In genomic region chr10:26779176-26779860, GRCh38 we compare ENCODE assay signal across 20 cellular contexts.
DNase-seq lines count a peak whose midpoint lies in the region; ATAC-seq, FAIRE-seq and TF ChIP-seq lines count a peak whose summit lies in the region.
"Had no signal": no experiment of that assay in that cellular context is flagged by ENCODE, and none has a peak within 500 bp of the region (broad histone marks: within the 10 kb centered on the region; RNA-seq: fewer than 3 reads in every experiment).

No MANE protein-coding gene starts in this region.

- DNase-seq in CD8-positive, alpha-beta memory T cell = no peak
- DNase-seq in KBM-7 (peak; percentile 41), K562 (ENCODE audit: extremely low read depth in 1 of 4, low spot score in 3 of 4) (peak in 1 of 4 experiments; percentile 18), NCI-H2171 treated with DMSO at 0.1 percent for 48 hours (lab: John Stamatoyannopoulos, UW) (no peak), HAP-1 (ENCODE audit: low spot score in 2 of 2) (no peak), T-helper 17 cell (no peak), NAMALWA (ENCODE audit: low spot score) (no peak)
- DNase-seq: activated naive CD4-positive, alpha-beta T cell treated with anti-CD3 and anti-CD28 coated beads, Interleukin-2, amount 50 U/mL, for 16 hours; DMS79; effector CD4-positive, alpha-beta T cell; left ventricle myocardium inferior; naive thymus-derived CD4-positive, alpha-beta T cell; NCI-H2081; NCI-H526 treated with DMSO at 0.1 percent for 48 hours had no signal

- H3K4me1 Mint-ChIP-seq in CD8-positive, alpha-beta memory T cell = peaks cover 87 to 97% (median 96%) of the 10 kb centered on the region in 3 donors
- H3K4me1 Mint-ChIP-seq in T-helper 17 cell = peaks cover 57% of the 10 kb centered on the region

- peak overlapping the region in 1 of 7 donors; percentile 18 for H3K4me3 Mint-ChIP-seq in CD8-positive, alpha-beta memory T cell
- no peak overlapping the region for H3K4me3 Mint-ChIP-seq in T-helper 17 cell

- H3K9me3 Mint-ChIP-seq in CD8-positive, alpha-beta memory T cell = no peaks in the 10 kb centered on the region
- H3K9me3 Mint-ChIP-seq: naive thymus-derived CD4-positive, alpha-beta T cell had no signal

- no peaks in the 10 kb centered on the region for H3K9me1 ChIP-seq in K562 (ENCODE audit: control insufficient read depth, insufficient read depth, low read length)

- no peak overlapping the region for H3K27ac ChIP-seq in CD8-positive, alpha-beta memory T cell (ENCODE audit: low read depth, low read length)
- H3K27ac ChIP-seq in K562 (ENCODE audit: extremely low read depth, low read depth, low read length) = no peak overlapping the region
- peak overlapping the region; percentile 52 for H3K27ac ChIP-seq in mesodermal cell (ENCODE audit: low read depth, low read length, severe bottlenecking)
- H3K27ac ChIP-seq: breast epithelium, left ventricle myocardium inferior, suprapubic skin, VCaP had no signal

- no peak overlapping the region for H2AFZ ChIP-seq in K562 (ENCODE audit: low read depth, low read length)

- H3K79me2 ChIP-seq in K562 (ENCODE audit: control insufficient read depth, insufficient read depth, low read length) = peaks cover 40% of the 10 kb centered on the region

- no TSS peak for BruUV-seq in K562 (replicated peaks; lab: Mats Ljungman, UMichigan)

- no peak for TF ChIP-seq CTCF in K562 (IDR thresholded peaks at IDR 0.05 in 2 of 3, conservative IDR thresholded peaks at IDR 0.05 in 1 of 3; ENCODE audit: insufficient read depth in 2 of 3, low read depth in 1 of 3, low read length in 3 of 3)

- TF ChIP-seq POLR2A in K562 (conservative IDR thresholded peaks at IDR 0.05) = no peak

- no peaks in the 10 kb centered on the region for H3K9me3 ChIP-seq in CD8-positive, alpha-beta memory T cell (ENCODE audit: low read length)
- H3K9me3 ChIP-seq in K562 (replicated peaks; ENCODE audit: control insufficient read depth, insufficient read depth, low read depth, low read length) (no peaks in the 10 kb centered on the region), mesodermal cell (ENCODE audit: control insufficient read depth, low read length) (no peaks in the 10 kb centered on the region), HAP-1 (no peaks in the 10 kb centered on the region), T-helper 17 cell (ENCODE audit: control insufficient read depth, low read length, poor library complexity, severe bottlenecking) (no peaks in the 10 kb centered on the region)
- H3K9me3 ChIP-seq: breast epithelium, left ventricle myocardium inferior, suprapubic skin had no signal

- ATAC-seq in K562 (peak; percentile 53; the same call in 2 of the 3 replicates), T-helper 17 cell (no peak)
- ATAC-seq: naive thymus-derived CD4-positive, alpha-beta T cell; Panc1; SK-N-SH treated with all-trans-retinoic acid at 6 μM for 48 hours had no signal

- WGBS in K562 (ENCODE audit: insufficient coverage, low coverage, missing lambda C conversion rate) = 19% methylated on average over 4 of the region's 4 CpGs
- 84 to 100% methylated on average over 1 to 4 of the region's 4 CpGs for WGBS in mesodermal cell (ENCODE audit: insufficient coverage in 2 of 2), 2 experiments

- no peaks in the 10 kb centered on the region for H3K36me3 ChIP-seq in CD8-positive, alpha-beta memory T cell (ENCODE audit: insufficient read depth, low read length)
- no peaks in the 10 kb centered on the region for H3K36me3 ChIP-seq in K562 (ENCODE audit: control insufficient read depth, insufficient read depth, low read length)
- H3K36me3 ChIP-seq in mesodermal cell (ENCODE audit: control insufficient read depth, insufficient read depth, low read length) = no peaks in the 10 kb centered on the region
- H3K36me3 ChIP-seq in HAP-1 (replicated peaks) = no peaks in the 10 kb centered on the region
- H3K36me3 ChIP-seq: breast epithelium, left ventricle myocardium inferior, suprapubic skin had no signal

- no peak overlapping the region for H3K9ac ChIP-seq in K562 (ENCODE audit: insufficient read depth in 1 of 2, low read depth in 2 of 2, low read length in 2 of 2)

- no peak for TF ChIP-seq EP300 in K562 (IDR thresholded peaks at IDR 0.05; ENCODE audit: low read length)

- CTCF ChIA-PET in CD8-positive, alpha-beta memory T cell (lab: Charles Lee) = interaction anchor here (0.7 kb wide), 1 partner anchor 8 kb away, joined by 3 read pairs; no protein-coding TSS in a partner anchor
- CTCF ChIA-PET in K562 (lab: Yijun Ruan, JAX; ENCODE audit: low intra/inter-chr PET ratio) = no interaction called here

- in situ Hi-C loops in KBM-7 (cut with MboI; ENCODE audit: low pct_unique_long_range_greater_than_20kb, low sequenced_read_pairs) = no loop called here
- in situ Hi-C loops in K562 (cut with MboI) = no loop called here
- in situ Hi-C loops in HAP-1 (cut with MboI; ENCODE audit: low sequenced_read_pairs) = no loop called here

- no peak overlapping the region for H3K4me3 ChIP-seq in CD8-positive, alpha-beta memory T cell (ENCODE audit: low read length)
- no peak overlapping the region for H3K4me3 ChIP-seq in K562
- no peak overlapping the region for H3K4me3 ChIP-seq in mesodermal cell (ENCODE audit: extremely low read depth, insufficient read depth, low read length, poor library complexity, severe bottlenecking)
- H3K4me3 ChIP-seq in HAP-1 = no peak overlapping the region
- H3K4me3 ChIP-seq: breast epithelium, left ventricle myocardium inferior, suprapubic skin had no signal

- peaks cover 40% of the 10 kb centered on the region for H3K4me1 ChIP-seq in CD8-positive, alpha-beta memory T cell (ENCODE audit: insufficient read depth, low read length)
- H3K4me1 ChIP-seq in K562 (replicated peaks in 1 of 2; ENCODE audit: control insufficient read depth in 2 of 2, insufficient read depth in 2 of 2, low read length in 2 of 2) = peaks cover 0 to 15% of the 10 kb centered on the region in 2 experiments; a peak in 3 of 5 replicates
- peaks cover 28% of the 10 kb centered on the region for H3K4me1 ChIP-seq in mesodermal cell (ENCODE audit: control insufficient read depth, insufficient read depth, low read length, poor library complexity, severe bottlenecking)
- peaks cover 36% of the 10 kb centered on the region for H3K4me1 ChIP-seq in HAP-1
- H3K4me1 ChIP-seq: breast epithelium had no signal

- peaks cover 0 to 22% (median 2%) of the 10 kb centered on the region in 3 donors for H3K36me3 Mint-ChIP-seq in CD8-positive, alpha-beta memory T cell
- H3K36me3 Mint-ChIP-seq in T-helper 17 cell (ENCODE audit: low read depth) = no peaks in the 10 kb centered on the region

- POLR2A ChIA-PET in CD8-positive, alpha-beta memory T cell (lab: Charles Lee) = no interaction called here
- POLR2A ChIA-PET in K562 (lab: Yijun Ruan, JAX) = interaction anchor here (0.6 to 1.4 kb wide), 2 partner anchors 26 to 1739 kb away, joined by 3 read pairs; no protein-coding TSS in a partner anchor

- no peak for TF ChIP-seq RAD21 in K562 (CRISPR knock-in tag; conservative IDR thresholded peaks at IDR 0.05 in 1 of 2, IDR thresholded peaks at IDR 0.05 in 1 of 2)

- FAIRE-seq in K562 (lab: Jason Lieb, UNC) = peak; percentile 77

- H3K27me3 Mint-ChIP-seq in CD8-positive, alpha-beta memory T cell = no peaks in the 10 kb centered on the region
- H3K27me3 Mint-ChIP-seq in T-helper 17 cell = no peaks in the 10 kb centered on the region
- H3K27me3 Mint-ChIP-seq: naive thymus-derived CD4-positive, alpha-beta T cell had no signal

- no peaks in the 10 kb centered on the region for H3K27me3 ChIP-seq in CD8-positive, alpha-beta memory T cell (ENCODE audit: insufficient read depth, low read length, poor library complexity, severe bottlenecking)
- H3K27me3 ChIP-seq in K562 (ENCODE audit: control insufficient read depth in 2 of 2, insufficient read depth in 2 of 2, low read length in 2 of 2) (no peaks in the 10 kb centered on the region), HAP-1 (ENCODE audit: low read depth) (no peaks in the 10 kb centered on the region)
- H3K27me3 ChIP-seq: breast epithelium, suprapubic skin had no signal

- H4K20me1 ChIP-seq in K562 (replicated peaks; ENCODE audit: control insufficient read depth, insufficient read depth, low read length) = peaks cover 24% of the 10 kb centered on the region

- intact Hi-C loops in K562 (cut with micrococcal nuclease) = no loop called here

- peak overlapping the region in 5 of 8 donors; percentile 12 to 55 (median 51) for H3K27ac Mint-ChIP-seq in CD8-positive, alpha-beta memory T cell
- H3K27ac Mint-ChIP-seq in T-helper 17 cell = no peak overlapping the region

- no peak overlapping the region; the same call in 1 of the 2 replicates for H3K4me2 ChIP-seq in K562 (ENCODE audit: insufficient read depth, low read length)

TF ChIP-seq in K562, 482 proteins besides CTCF, POLR2A, EP300 and RAD21 (continues in another document):
- TF ChIP-seq HOXB6 (CRISPR knock-in tag; IDR thresholded peaks at IDR 0.05; ENCODE audit: borderline replicate concordance) (no peak), ZNF785 (CRISPR knock-in tag; IDR thresholded peaks at IDR 0.05) (no peak), HEY1 (CRISPR knock-in tag; IDR thresholded peaks at IDR 0.05; ENCODE audit: borderline replicate concordance) (no peak), CTBP1 (IDR thresholded peaks at IDR 0.05; ENCODE audit: borderline replicate concordance) (peak; percentile 62), POLR2B (IDR thresholded peaks at IDR 0.05; ENCODE audit: low read depth, partially characterized antibody) (no peak), ZBTB34 (CRISPR knock-in tag; IDR thresholded peaks at IDR 0.05) (no peak), ZBTB17 (CRISPR knock-in tag; IDR thresholded peaks at IDR 0.05) (no peak), STAT5B (CRISPR knock-in tag; IDR thresholded peaks at IDR 0.05) (no peak), ELF1 (tag; IDR thresholded peaks at IDR 0.05) (peak; percentile 26; the same call in 1 of the 2 replicates), ZKSCAN1 (IDR thresholded peaks at IDR 0.05; ENCODE audit: low read depth, low read length) (no peak)
